ENCODE assay signal across 23 cellular contexts in the genomic region with DNA sequence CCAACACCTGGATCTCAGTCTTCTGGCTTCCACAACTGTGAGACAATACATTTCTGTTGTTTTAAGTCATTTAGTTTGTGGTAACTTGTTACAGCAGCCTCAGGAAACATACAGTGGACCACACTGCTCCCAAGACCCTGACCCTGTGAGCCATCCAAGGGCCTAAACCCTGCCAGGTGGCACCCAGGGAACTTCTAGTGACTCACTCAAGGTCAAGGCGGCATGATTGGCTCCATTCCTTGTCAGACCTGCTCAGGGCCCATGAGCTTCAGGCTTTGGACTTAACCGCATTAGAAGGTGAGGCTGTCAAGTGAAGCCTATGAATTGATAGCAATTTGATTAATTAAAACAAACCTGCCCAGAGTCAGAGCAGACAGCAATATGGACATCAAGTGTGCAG.
DNase-seq lines count a peak whose midpoint lies in the region; ATAC-seq, FAIRE-seq and TF ChIP-seq lines count a peak whose summit lies in the region.
"Had no signal": no experiment of that assay in that cellular context is flagged by ENCODE, and none has a peak within 500 bp of the region (broad histone marks: within the 10 kb centered on the region; RNA-seq: fewer than 3 reads in every experiment).

No MANE protein-coding gene starts in this region.

- TF ChIP-seq EP300 in ovary (IDR thresholded peaks at IDR 0.05): no peak

- peaks cover 27% of the 10 kb centered on the region for H3K4me1 ChIP-seq in mammary epithelial cell (ENCODE audit: insufficient read depth, low read length)
- H3K4me1 ChIP-seq in pancreas: no peaks in the 10 kb centered on the region
- no peaks in the 10 kb centered on the region for H3K4me1 ChIP-seq in endodermal cell (ENCODE audit: control insufficient read depth, insufficient read depth, low read length)
- no peaks in the 10 kb centered on the region for H3K4me1 ChIP-seq in ovary (ENCODE audit: insufficient read depth)

- H3K27me3 ChIP-seq in mammary epithelial cell (ENCODE audit: insufficient read depth, low read length): no peaks in the 10 kb centered on the region
- H3K27me3 ChIP-seq in pancreas: no peaks in the 10 kb centered on the region
- no peaks in the 10 kb centered on the region for H3K27me3 ChIP-seq in endodermal cell (ENCODE audit: control insufficient read depth, insufficient read depth, low read length, poor library complexity, severe bottlenecking)
- H3K27me3 ChIP-seq in ovary: no peaks in the 10 kb centered on the region

- DNase-seq in mammary epithelial cell (peak; percentile 7), MCF 10A (ENCODE audit: unreplicated experiment) (no peak), pancreas (peak in 2 of 6 donors; percentile 38 to 62), DMS79 (lab: John Stamatoyannopoulos, UW) (no peak), endodermal cell (no peak), ovary (no peak)
- DNase-seq: ACHN; C1 segment of cervical spinal cord; Calu3; CD4-positive, alpha-beta memory T cell; COR-L47; DMS153; EL; GDM1; GM23248; H7; HCEC 1CT had no signal

- POLR2A ChIA-PET in MCF 10A (lab: Yijun Ruan, JAX): no interaction called here

- no peak overlapping the region for H3K4me3 Mint-ChIP-seq in MCF 10A (ENCODE audit: unreplicated experiment)
- no peak overlapping the region for H3K4me3 Mint-ChIP-seq in endodermal cell
- H3K4me3 Mint-ChIP-seq: CD4-positive, alpha-beta memory T cell had no signal

- H3K27ac ChIP-seq in mammary epithelial cell (ENCODE audit: insufficient read depth, low read depth, low read length): no peak overlapping the region
- H3K27ac ChIP-seq in pancreas: no peak overlapping the region
- no peak overlapping the region for H3K27ac ChIP-seq in endodermal cell (ENCODE audit: low read depth, low read length)
- H3K27ac ChIP-seq in ovary: no peak overlapping the region
- H3K27ac ChIP-seq: 22Rv1, GM23248 had no signal

- intact Hi-C loops in mammary epithelial cell (cut with micrococcal nuclease) (no loop called here), MCF 10A (cut with micrococcal nuclease) (no loop called here), pancreas (cut with DNase I) (no loop called here), ovary (cut with DNase I) (loop anchor here in 1 of 4 donors (10.0 kb wide), 1 partner anchor 63 kb away; no protein-coding TSS in a partner anchor)

- CTCF ChIA-PET in mammary epithelial cell (lab: Charles Lee; ENCODE audit: low non-redundant PET): no interaction called here
- CTCF ChIA-PET in MCF 10A (lab: Yijun Ruan, JAX): interaction anchor here (0.6 kb wide), 1 partner anchor 65 kb away, joined by 3 read pairs; no protein-coding TSS in a partner anchor

- FAIRE-seq in pancreas (lab: Jason Lieb, UNC): no peak
- FAIRE-seq: A204.1, GM12878, GM19239, H1 had no signal

- no peak overlapping the region for H3K4me2 ChIP-seq in mammary epithelial cell (ENCODE audit: insufficient read depth, low read depth, low read length)

- ATAC-seq in esophagus mucosa (peak; percentile 51), pancreas (peak in 3 of 4 donors; percentile 44 to 54 (median 52))
- ATAC-seq: GM12878 had no signal

- H3K4me1 Mint-ChIP-seq in MCF 10A (ENCODE audit: insufficient read depth, unreplicated experiment) (peaks cover 31% of the 10 kb centered on the region), endodermal cell (no peaks in the 10 kb centered on the region)
- H3K4me1 Mint-ChIP-seq: CD4-positive, alpha-beta memory T cell had no signal

- in situ Hi-C loops in mammary epithelial cell (cut with MboI; ENCODE audit: low sequenced_read_pairs in 2 of 2): no loop called here

- dilution Hi-C loops in mammary epithelial cell (cut with HindIII; ENCODE audit: low sequenced_read_pairs): no loop called here

- H3K36me3 ChIP-seq in mammary epithelial cell (ENCODE audit: insufficient read depth, low read length) (no peaks in the 10 kb centered on the region), pancreas (no peaks in the 10 kb centered on the region), endodermal cell (ENCODE audit: control insufficient read depth, insufficient read depth, low read length) (no peaks in the 10 kb centered on the region), ovary (no peaks in the 10 kb centered on the region)

- H3K4me3 ChIP-seq in mammary epithelial cell (replicated peaks in 1 of 3; ENCODE audit: insufficient read depth in 1 of 3, low read depth in 2 of 3, low read length in 3 of 3) (no peak overlapping the region), pancreas (no peak overlapping the region), endodermal cell (ENCODE audit: low read length) (no peak overlapping the region), ovary (no peak overlapping the region)
- H3K4me3 ChIP-seq: GM12878, GM23248 had no signal

- H3K79me2 ChIP-seq in mammary epithelial cell (ENCODE audit: insufficient read depth, low read length): no peaks in the 10 kb centered on the region

- H3K27me3 Mint-ChIP-seq in MCF 10A (ENCODE audit: insufficient read depth, unreplicated experiment) (no peaks in the 10 kb centered on the region), endodermal cell (ENCODE audit: insufficient read depth) (peaks cover 4% of the 10 kb centered on the region)
- H3K27me3 Mint-ChIP-seq: CD4-positive, alpha-beta memory T cell had no signal

- WGBS in mammary epithelial cell (ENCODE audit: low coverage, missing lambda C conversion rate): 83% methylated on average over 2 of the region's 2 CpGs
- WGBS in pancreas, 2 donors: 43 to 60% methylated on average over 2 of the region's 2 CpGs
- 80% methylated on average over 2 of the region's 2 CpGs; no CpG with 5 or more reads in 1 of the 2 experiments for WGBS in endodermal cell (ENCODE audit: insufficient coverage in 1 of 2, insufficient read length in 1 of 2), 2 experiments
- 71 to 80% (median 77%) methylated on average over 2 of the region's 2 CpGs for WGBS in ovary, 3 donors

- no TSS peak for BruUV-seq in mammary epithelial cell (replicated peaks; lab: Mats Ljungman, UMichigan)
- no TSS peak for BruUV-seq in MCF 10A (replicated peaks; lab: Mats Ljungman, UMichigan)

- no peak overlapping the region for H3K9ac ChIP-seq in mammary epithelial cell (ENCODE audit: insufficient read depth, low read length)
- H3K9ac ChIP-seq in endodermal cell (ENCODE audit: extremely low read depth, low read length, poor library complexity, severe bottlenecking): no peak overlapping the region
- H3K9ac ChIP-seq: GM23248 had no signal

- peaks cover 4% of the 10 kb centered on the region for H3K36me3 Mint-ChIP-seq in MCF 10A (ENCODE audit: insufficient read depth, unreplicated experiment)
- no peaks in the 10 kb centered on the region for H3K36me3 Mint-ChIP-seq in endodermal cell (ENCODE audit: low read depth)
- H3K36me3 Mint-ChIP-seq: CD4-positive, alpha-beta memory T cell had no signal

- H3K9me3 ChIP-seq in mammary epithelial cell (replicated peaks; ENCODE audit: insufficient read depth, low read length) (peaks cover 3% of the 10 kb centered on the region), pancreas (no peaks in the 10 kb centered on the region), endodermal cell (ENCODE audit: control insufficient read depth, low read length) (no peaks in the 10 kb centered on the region), ovary (no peaks in the 10 kb centered on the region)

- H3K9me3 Mint-ChIP-seq in MCF 10A (ENCODE audit: unreplicated experiment): no peaks in the 10 kb centered on the region
- H3K9me3 Mint-ChIP-seq in endodermal cell: peaks cover 68% of the 10 kb centered on the region
- H3K9me3 Mint-ChIP-seq: CD4-positive, alpha-beta memory T cell had no signal

- TF ChIP-seq POLR2A in ovary (IDR thresholded peaks at IDR 0.05): no peak

- TF ChIP-seq CTCF in mammary epithelial cell (conservative IDR thresholded peaks at IDR 0.05 in 1 of 2, IDR thresholded peaks at IDR 0.05 in 1 of 2; ENCODE audit: extremely low read depth in 1 of 2, insufficient read depth in 1 of 2, low read depth in 1 of 2, low read length in 2 of 2) (no peak), MCF 10A (IDR thresholded peaks at IDR 0.05; ENCODE audit: unreplicated experiment) (no peak), pancreas (IDR thresholded peaks at IDR 0.05) (no peak), endodermal cell (conservative IDR thresholded peaks at IDR 0.05) (no peak), ovary (IDR thresholded peaks at IDR 0.05) (no peak)

- no peaks in the 10 kb centered on the region for H4K20me1 ChIP-seq in mammary epithelial cell (ENCODE audit: insufficient read depth, low read length)

- H2AFZ ChIP-seq in mammary epithelial cell (ENCODE audit: low read depth, low read length): no peak overlapping the region
- H2AFZ ChIP-seq: GM23248 had no signal

- no peak overlapping the region for H3K27ac Mint-ChIP-seq in MCF 10A (ENCODE audit: low read depth, unreplicated experiment)
- H3K27ac Mint-ChIP-seq in endodermal cell: no peak overlapping the region
